1 cellular context compared by ENCODE assay signal in the genomic region with DNA sequence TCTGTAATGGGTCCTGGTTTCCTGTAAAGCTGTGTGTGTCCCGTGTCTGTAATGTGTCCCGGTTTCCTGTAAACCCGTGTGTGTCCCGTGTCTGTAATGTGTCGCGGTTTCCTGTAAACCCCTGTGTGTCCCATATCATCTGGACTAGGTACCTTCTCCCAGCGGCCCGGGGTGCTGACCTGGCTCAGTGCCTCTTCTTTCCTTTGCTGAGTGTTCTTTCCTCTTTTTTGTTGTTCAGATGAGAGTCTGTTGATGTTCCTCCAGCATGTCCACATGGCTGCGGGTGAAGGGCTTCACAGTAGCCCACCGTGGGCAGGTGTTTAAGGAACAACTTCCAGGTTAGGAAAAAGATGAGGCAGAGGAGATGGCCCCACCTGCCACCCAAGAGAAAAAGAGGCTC.
TF ChIP-seq lines count a peak whose summit lies in the region.

No MANE protein-coding gene starts in this region.

TF ChIP-seq in HepG2, 621 proteins besides CTCF, POLR2A, EP300 and RAD21:
- TF ChIP-seq SP140L (CRISPR knock-in tag; IDR thresholded peaks at IDR 0.05; ENCODE audit: borderline replicate concordance) (no peak), POLR2G (IDR thresholded peaks at IDR 0.05; ENCODE audit: low read depth, low read length) (no peak), SCMH1 (CRISPR knock-in tag; IDR thresholded peaks at IDR 0.05; ENCODE audit: borderline replicate concordance) (no peak), ZNF10 (CRISPR knock-in tag; IDR thresholded peaks at IDR 0.05; ENCODE audit: borderline replicate concordance, low read depth) (no peak), ZBTB21 (CRISPR knock-in tag; IDR thresholded peaks at IDR 0.05) (no peak), RFXAP (CRISPR knock-in tag; IDR thresholded peaks at IDR 0.05; ENCODE audit: borderline replicate concordance) (no peak), SMAD1 (CRISPR knock-in tag; IDR thresholded peaks at IDR 0.05; ENCODE audit: borderline replicate concordance, low read depth) (no peak), KMT2A (CRISPR knock-in tag; IDR thresholded peaks at IDR 0.05) (no peak), ZNF652 (CRISPR knock-in tag; IDR thresholded peaks at IDR 0.05; ENCODE audit: borderline replicate concordance, low read depth) (no peak), FOXK2 (IDR thresholded peaks at IDR 0.05) (no peak), SYNCRIP (IDR thresholded peaks at IDR 0.05; ENCODE audit: insufficient read depth, low read depth, low read length) (no peak), ZNF367 (CRISPR knock-in tag; IDR thresholded peaks at IDR 0.05; ENCODE audit: borderline replicate concordance) (no peak), TBP (CRISPR knock-in tag; IDR thresholded peaks at IDR 0.05) (no peak)
- TF ChIP-seq, protein P1, sequence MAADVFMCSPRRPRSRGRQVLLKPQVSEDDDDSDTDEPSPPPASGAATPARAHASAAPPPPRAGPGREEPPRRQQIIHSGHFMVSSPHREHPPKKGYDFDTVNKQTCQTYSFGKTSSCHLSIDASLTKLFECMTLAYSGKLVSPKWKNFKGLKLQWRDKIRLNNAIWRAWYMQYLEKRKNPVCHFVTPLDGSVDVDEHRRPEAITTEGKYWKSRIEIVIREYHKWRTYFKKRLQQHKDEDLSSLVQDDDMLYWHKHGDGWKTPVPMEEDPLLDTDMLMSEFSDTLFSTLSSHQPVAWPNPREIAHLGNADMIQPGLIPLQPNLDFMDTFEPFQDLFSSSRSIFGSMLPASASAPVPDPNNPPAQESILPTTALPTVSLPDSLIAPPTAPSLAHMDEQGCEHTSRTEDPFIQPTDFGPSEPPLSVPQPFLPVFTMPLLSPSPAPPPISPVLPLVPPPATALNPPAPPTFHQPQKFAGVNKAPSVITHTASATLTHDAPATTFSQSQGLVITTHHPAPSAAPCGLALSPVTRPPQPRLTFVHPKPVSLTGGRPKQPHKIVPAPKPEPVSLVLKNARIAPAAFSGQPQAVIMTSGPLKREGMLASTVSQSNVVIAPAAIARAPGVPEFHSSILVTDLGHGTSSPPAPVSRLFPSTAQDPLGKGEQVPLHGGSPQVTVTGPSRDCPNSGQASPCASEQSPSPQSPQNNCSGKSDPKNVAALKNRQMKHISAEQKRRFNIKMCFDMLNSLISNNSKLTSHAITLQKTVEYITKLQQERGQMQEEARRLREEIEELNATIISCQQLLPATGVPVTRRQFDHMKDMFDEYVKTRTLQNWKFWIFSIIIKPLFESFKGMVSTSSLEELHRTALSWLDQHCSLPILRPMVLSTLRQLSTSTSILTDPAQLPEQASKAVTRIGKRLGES (CRISPR knock-in tag; IDR thresholded peaks at IDR 0.05; ENCODE audit: borderline replicate concordance), result no peak
- TF ChIP-seq, protein P2, sequence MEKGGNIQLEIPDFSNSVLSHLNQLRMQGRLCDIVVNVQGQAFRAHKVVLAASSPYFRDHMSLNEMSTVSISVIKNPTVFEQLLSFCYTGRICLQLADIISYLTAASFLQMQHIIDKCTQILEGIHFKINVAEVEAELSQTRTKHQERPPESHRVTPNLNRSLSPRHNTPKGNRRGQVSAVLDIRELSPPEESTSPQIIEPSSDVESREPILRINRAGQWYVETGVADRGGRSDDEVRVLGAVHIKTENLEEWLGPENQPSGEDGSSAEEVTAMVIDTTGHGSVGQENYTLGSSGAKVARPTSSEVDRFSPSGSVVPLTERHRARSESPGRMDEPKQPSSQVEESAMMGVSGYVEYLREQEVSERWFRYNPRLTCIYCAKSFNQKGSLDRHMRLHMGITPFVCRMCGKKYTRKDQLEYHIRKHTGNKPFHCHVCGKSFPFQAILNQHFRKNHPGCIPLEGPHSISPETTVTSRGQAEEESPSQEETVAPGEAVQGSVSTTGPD (CRISPR knock-in tag; IDR thresholded peaks at IDR 0.05), result no peak
